21 cellular contexts compared by ENCODE assay signal in the genomic region with DNA sequence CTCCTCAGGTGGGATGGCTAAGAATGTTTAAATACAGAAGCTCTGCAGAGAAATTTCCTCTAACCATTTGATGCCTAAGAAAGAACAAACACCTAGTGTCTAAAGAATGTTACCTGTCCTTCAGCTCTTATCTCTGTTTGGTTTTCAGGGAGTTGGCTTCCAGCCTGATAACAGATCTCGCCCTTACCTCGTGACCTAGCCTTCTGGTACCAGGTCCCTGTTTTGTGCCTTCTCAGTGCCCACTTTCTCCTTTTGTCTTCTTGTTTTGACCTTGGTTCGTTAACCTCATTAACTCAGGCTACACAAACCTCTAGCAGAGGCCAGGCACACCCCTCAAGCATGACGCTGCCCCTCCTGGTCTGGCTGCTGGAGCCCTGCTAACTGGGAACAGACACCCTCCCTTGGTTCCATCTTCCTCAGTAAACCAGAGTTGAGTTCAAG. TPM values are rescaled to one million over a fixed set of nuclear protein-coding genes. Genes with fewer than 3 reads are reported as not detected.
DNase-seq lines count a peak whose midpoint lies in the region; ATAC-seq and TF ChIP-seq lines count a peak whose summit lies in the region.
"Had no signal": no experiment of that assay in that cellular context is flagged by ENCODE, and none has a peak within 500 bp of the region (broad histone marks: within the 10 kb centered on the region; RNA-seq: fewer than 3 reads in every experiment).

No MANE protein-coding gene starts in this region.

- H3K9me3 ChIP-seq in hepatocyte (ENCODE audit: low read depth) (no peaks in the 10 kb centered on the region), thyroid gland (no peaks in the 10 kb centered on the region), gastrocnemius medialis (no peaks in the 10 kb centered on the region), GM23248 (ENCODE audit: low read depth) (no peaks in the 10 kb centered on the region)
- H3K9me3 ChIP-seq: SK-N-SH had no signal

- peak; percentile 8 for DNase-seq in HuH-7 (ENCODE audit: low spot score)
- DNase-seq in hepatocyte (ENCODE audit: low spot score): peak; percentile 65
- DNase-seq in mucosa of gallbladder (ENCODE audit: low spot score): peak; percentile 87
- DNase-seq in thyroid gland: peak; percentile 2 to 4
- DNase-seq in gastrocnemius medialis: no peak
- DNase-seq in KG1 (lab: John Stamatoyannopoulos, UW): no peak
- no peak for DNase-seq in GM23248
- DNase-seq: C1 segment of cervical spinal cord, DMS79 treated with DMSO at 0.1 percent for 48 hours, H9, NCI-H1105 treated with DMSO at 0.1 percent for 48 hours, NCI-H1694, NCI-H2081 treated with DMSO at 0.1 percent for 48 hours, NCI-H2227 treated with DMSO at 0.1 percent for 48 hours, NCI-H510A treated with DMSO at 0.1 percent for 48 hours, NCI-H774, RPMI8226, SHP77 treated with DMSO at 0.1 percent for 48 hours, SK-N-SH had no signal

- H3K27ac ChIP-seq in hepatocyte: peak overlapping the region; percentile 76
- H3K27ac ChIP-seq in thyroid gland: no peak overlapping the region
- H3K27ac ChIP-seq in gastrocnemius medialis: no peak overlapping the region
- no peak overlapping the region for H3K27ac ChIP-seq in GM23248
- H3K27ac ChIP-seq: HL-60 had no signal

- peak overlapping the region; percentile 9 for H3K4me2 ChIP-seq in hepatocyte
- H3K4me2 ChIP-seq in GM23248 (ENCODE audit: unreplicated experiment): no peak overlapping the region
- H3K4me2 ChIP-seq: SK-N-SH had no signal

- TF ChIP-seq POLR2A in thyroid gland (IDR thresholded peaks at IDR 0.05) (no peak), gastrocnemius medialis (IDR thresholded peaks at IDR 0.05) (no peak)

- H3F3A ChIP-seq in GM23248 (ENCODE audit: insufficient read depth): no peaks in the 10 kb centered on the region

- H3K27me3 ChIP-seq in hepatocyte: no peaks in the 10 kb centered on the region
- no peaks in the 10 kb centered on the region for H3K27me3 ChIP-seq in thyroid gland
- no peaks in the 10 kb centered on the region for H3K27me3 ChIP-seq in gastrocnemius medialis
- H3K27me3 ChIP-seq in GM23248 (replicated peaks; ENCODE audit: insufficient read depth): no peaks in the 10 kb centered on the region

- no peaks in the 10 kb centered on the region for H3K79me2 ChIP-seq in hepatocyte
- H3K79me2 ChIP-seq in GM23248 (ENCODE audit: insufficient read depth): no peaks in the 10 kb centered on the region

- H2AFZ ChIP-seq in hepatocyte: no peak overlapping the region
- no peak overlapping the region for H2AFZ ChIP-seq in GM23248

- H3K36me3 ChIP-seq in hepatocyte (replicated peaks; ENCODE audit: insufficient read depth, low read depth): no peaks in the 10 kb centered on the region
- no peaks in the 10 kb centered on the region for H3K36me3 ChIP-seq in thyroid gland
- no peaks in the 10 kb centered on the region for H3K36me3 ChIP-seq in gastrocnemius medialis
- H3K36me3 ChIP-seq in GM23248 (ENCODE audit: low read depth): no peaks in the 10 kb centered on the region

- no peak for TF ChIP-seq CTCF in hepatocyte (IDR thresholded peaks at IDR 0.05; ENCODE audit: poor library complexity)
- TF ChIP-seq CTCF in thyroid gland (IDR thresholded peaks at IDR 0.05): no peak
- no peak for TF ChIP-seq CTCF in gastrocnemius medialis (IDR thresholded peaks at IDR 0.05 in 4 of 5, conservative IDR thresholded peaks at IDR 0.05 in 1 of 5)

- 54% methylated on average over 4 of the region's 4 CpGs for WGBS in hepatocyte (ENCODE audit: low lambda C conversion rate, missing lambda C conversion rate)
- WGBS in thyroid gland, 2 donors: 49 to 63% methylated on average over 4 of the region's 4 CpGs
- WGBS in GM23248 (ENCODE audit: low coverage in 1 of 2, low lambda C conversion rate in 2 of 2, missing lambda C conversion rate in 2 of 2), 2 experiments: 84 to 86% methylated on average over 4 of the region's 4 CpGs

- no peaks in the 10 kb centered on the region for H3K9me2 ChIP-seq in hepatocyte (replicated peaks; ENCODE audit: insufficient read depth)
- H3K9me2 ChIP-seq in GM23248 (ENCODE audit: insufficient read depth): no peaks in the 10 kb centered on the region
- H3K9me2 ChIP-seq: SK-N-SH had no signal

- intact Hi-C loops in thyroid gland (cut with DNase I) (no loop called here), gastrocnemius medialis (cut with DNase I; ENCODE audit: low total_unique reads) (no loop called here)

- H4K20me1 ChIP-seq in hepatocyte (ENCODE audit: insufficient read depth, poor library complexity, severe bottlenecking) (no peaks in the 10 kb centered on the region), GM23248 (ENCODE audit: insufficient read depth) (no peaks in the 10 kb centered on the region)

- H3K9ac ChIP-seq in GM23248: no peak overlapping the region
- H3K9ac ChIP-seq: SK-N-SH had no signal

- H3K4me3 ChIP-seq in hepatocyte (no peak overlapping the region), thyroid gland (replicated peaks in 1 of 3) (no peak overlapping the region), gastrocnemius medialis (no peak overlapping the region), GM23248 (no peak overlapping the region)

- no peak for ATAC-seq in gastrocnemius medialis
- no peak for ATAC-seq in GM21737 (IDR thresholded peaks at IDR 0.05; ENCODE audit: unreplicated experiment)

- H3K4me1 ChIP-seq in hepatocyte (ENCODE audit: insufficient read depth) (peaks cover 16% of the 10 kb centered on the region), thyroid gland (no peaks in the 10 kb centered on the region), gastrocnemius medialis (no peaks in the 10 kb centered on the region), GM23248 (ENCODE audit: insufficient read depth) (no peaks in the 10 kb centered on the region)

- in situ Hi-C loops in gastrocnemius medialis (cut with MboI; ENCODE audit: low sequenced_read_pairs in 4 of 4) (no loop called here), GM23248 (cut with MboI) (no loop called here)

RNA-seq across cellular contexts. Expression of a gene that starts 16.1 kb away (rescaled TPM):
- total RNA-seq in hepatocyte: 32.5 and 38.4 TPM in 2 replicates
- 9.7 and 14.4 TPM in 2 replicates for polyA plus RNA-seq in hepatocyte
- 49.9 TPM for total RNA-seq in mucosa of gallbladder
- total RNA-seq in thyroid gland: 10 to 100 TPM; 27.4 to 52.9 (median 39.8) TPM
- 10 to 100 TPM in 3 of 4 donors, 1 to 10 TPM in 1; 9.6 to 15.5 (median 11.3) TPM for total RNA-seq in gastrocnemius medialis
- 13.0 and 16.4 TPM in 2 replicates for total RNA-seq in GM23248 (2014; rRNA removed; shearing (Covaris generic))
- polyA plus RNA-seq in GM23248 (2016; fragmentation: Nextera tagmentation; extraction: Ambion mirVana): 7.5 and 9.0 TPM in 2 replicates

Comparison
In these comparisons a context has a peak if more than half of its experiments do, and no peak if none do; other contexts are left out.
1. DNase-seq: peak in HuH-7 (single experiment), hepatocyte (single experiment), mucosa of gallbladder (single experiment) and thyroid gland (2 of 2); none in gastrocnemius medialis (0 of 2), KG1 (single experiment) and GM23248 (single experiment).